In genomic region chr11:92703431-92703830, GRCh38 we compare ENCODE assay signal across 22 cellular contexts.
DNase-seq lines count a peak whose midpoint lies in the region; ATAC-seq and TF ChIP-seq lines count a peak whose summit lies in the region.
"Had no signal": no experiment of that assay in that cellular context is flagged by ENCODE, and none has a peak within 500 bp of the region (broad histone marks: within the 10 kb centered on the region; RNA-seq: fewer than 3 reads in every experiment).

No MANE protein-coding gene starts in this region.

- ATAC-seq in GM19397 (IDR thresholded peaks at IDR 0.05; ENCODE audit: unreplicated experiment) (no peak), natural killer cell (no peak), HG03354 (IDR thresholded peaks at IDR 0.05; ENCODE audit: poor library complexity, severe bottlenecking, unreplicated experiment) (no peak)
- ATAC-seq: mucosa of descending colon had no signal

- H3K18ac ChIP-seq in mesenchymal stem cell (ENCODE audit: low read depth in 1 of 2, low read length in 2 of 2): no peak overlapping the region

- no peak overlapping the region for H3K4me2 ChIP-seq in mesenchymal stem cell (ENCODE audit: low read length, poor library complexity, severe bottlenecking)

- no peak overlapping the region for H3K4ac ChIP-seq in mesenchymal stem cell (ENCODE audit: low read depth in 1 of 2, low read length in 2 of 2)

- H2AK5ac ChIP-seq in mesenchymal stem cell (ENCODE audit: low read length, severe bottlenecking): no peak overlapping the region

- 60% methylated on average over 2 of the region's 3 CpGs for WGBS in mesenchymal stem cell

- H3K9me3 ChIP-seq in mesenchymal stem cell (ENCODE audit: control insufficient read depth, low read length): no peaks in the 10 kb centered on the region
- no peaks in the 10 kb centered on the region for H3K9me3 ChIP-seq in WERI-Rb-1 (ENCODE audit: severe bottlenecking)
- H3K9me3 ChIP-seq: esophagus muscularis mucosa, mucosa of descending colon had no signal

- no peak overlapping the region for H2BK120ac ChIP-seq in mesenchymal stem cell (ENCODE audit: low read depth, low read length)

- peak; percentile 68 for DNase-seq in EH (ENCODE audit: low read depth)
- DNase-seq in M059J (ENCODE audit: low read depth): peak; percentile 27
- peak; percentile 1 for DNase-seq in mesenchymal stem cell
- DNase-seq in WERI-Rb-1: no peak
- no peak for DNase-seq in natural killer cell
- DNase-seq: activated CD4-positive, alpha-beta memory T cell treated with anti-CD3 and anti-CD28 coated beads, Interleukin-2, amount 10 ng/mL, durations not matched to agents 7 days and 5 days; activated naive CD4-positive, alpha-beta T cell treated with anti-CD3 and anti-CD28 coated beads, Interleukin-2, amount 10 ng/mL, durations not matched to agents 7 days and 5 days; activated T-cell treated with anti-CD3 and anti-CD28 coated beads, Interleukin-2, amount 50 U/mL, for 24 hours; AML-193; H7; hippocampal formation; Kasumi-1; mucosa of descending colon; NCI-H2227 treated with DMSO at 0.1 percent for 48 hours; occipital lobe; stimulated activated CD4-positive, alpha-beta T cell treated with anti-CD3 and anti-CD28 coated beads, Interleukin-4, amount 100 ng/mL, for 24 hours had no signal

- H4K91ac ChIP-seq in mesenchymal stem cell (ENCODE audit: low read length): no peak overlapping the region

- H3K27ac ChIP-seq in mesenchymal stem cell (ENCODE audit: low read length, poor library complexity, severe bottlenecking) (peak overlapping the region; percentile 22), WERI-Rb-1 (no peak overlapping the region)
- H3K27ac ChIP-seq: esophagus muscularis mucosa, RWPE1, skin epidermis had no signal

- H3K9ac ChIP-seq in mesenchymal stem cell (ENCODE audit: low read length): no peak overlapping the region

- H3K9me3 Mint-ChIP-seq in brain: peaks cover 0 to 16% (median 3%) of the 10 kb centered on the region in 5 experiments
- H3K9me3 Mint-ChIP-seq in natural killer cell: peaks cover 5 to 19% of the 10 kb centered on the region in 2 donors
- H3K9me3 Mint-ChIP-seq: activated T-cell treated with anti-CD3 and anti-CD28 coated beads, Interleukin-2, amount 50 U/mL, for 24 hours had no signal

- H3K27me3 ChIP-seq in mesenchymal stem cell (ENCODE audit: control insufficient read depth in 1 of 2, insufficient read depth in 1 of 2, low read length in 2 of 2) (no peaks in the 10 kb centered on the region), WERI-Rb-1 (ENCODE audit: insufficient read depth, low read depth, severe bottlenecking) (no peaks in the 10 kb centered on the region)
- H3K27me3 ChIP-seq: esophagus muscularis mucosa had no signal

- no peak overlapping the region for H2BK5ac ChIP-seq in mesenchymal stem cell (ENCODE audit: low read depth, low read length, poor library complexity, severe bottlenecking)

- no peak overlapping the region for H3K23ac ChIP-seq in mesenchymal stem cell (ENCODE audit: low read length in 2 of 2)

- peaks cover 1% of the 10 kb centered on the region for H3K4me1 ChIP-seq in mesenchymal stem cell (ENCODE audit: control insufficient read depth, insufficient read depth, low read depth, low read length)

- peaks cover 5% of the 10 kb centered on the region for H3K27me3 Mint-ChIP-seq in brain
- no peaks in the 10 kb centered on the region for H3K27me3 Mint-ChIP-seq in natural killer cell (ENCODE audit: low read depth in 2 of 2)
- H3K27me3 Mint-ChIP-seq: activated CD4-positive, alpha-beta memory T cell treated with anti-CD3 and anti-CD28 coated beads, Interleukin-2, amount 10 ng/mL, durations not matched to agents 7 days and 5 days; activated naive CD4-positive, alpha-beta T cell treated with anti-CD3 and anti-CD28 coated beads, Interleukin-2, amount 10 ng/mL, durations not matched to agents 7 days and 5 days; activated T-cell treated with anti-CD3 and anti-CD28 coated beads, Interleukin-2, amount 50 U/mL, for 24 hours had no signal

- intact Hi-C loops in natural killer cell (cut with micrococcal nuclease): no loop called here

- H3K14ac ChIP-seq in mesenchymal stem cell (ENCODE audit: low read length in 2 of 2): no peak overlapping the region

- H3K36me3 Mint-ChIP-seq in brain (peaks cover 11% of the 10 kb centered on the region), natural killer cell (no peaks in the 10 kb centered on the region)
- H3K36me3 Mint-ChIP-seq: activated naive CD4-positive, alpha-beta T cell treated with anti-CD3 and anti-CD28 coated beads, Interleukin-2, amount 10 ng/mL, durations not matched to agents 7 days and 5 days had no signal

- H2AFZ ChIP-seq in mesenchymal stem cell (ENCODE audit: low read depth, low read length): no peak overlapping the region

- no peak overlapping the region for H4K8ac ChIP-seq in mesenchymal stem cell (ENCODE audit: low read length)

- no peak overlapping the region for H3K4me3 ChIP-seq in mesenchymal stem cell (ENCODE audit: insufficient read depth in 1 of 2, low read depth in 1 of 2, low read length in 2 of 2)
- H3K4me3 ChIP-seq in WERI-Rb-1 (ENCODE audit: low read depth, low read length): no peak overlapping the region
- H3K4me3 ChIP-seq: esophagus muscularis mucosa, mucosa of descending colon, skin epidermis had no signal

- no peak for TF ChIP-seq CTCF in brain (conservative IDR thresholded peaks at IDR 0.05)
- no peak for TF ChIP-seq CTCF in WERI-Rb-1 (IDR thresholded peaks at IDR 0.05; ENCODE audit: low read depth, low read length)
- no peak for TF ChIP-seq CTCF in natural killer cell (IDR thresholded peaks at IDR 0.05)

- H3K4me3 Mint-ChIP-seq in brain (no peak overlapping the region), natural killer cell (no peak overlapping the region)
- H3K4me3 Mint-ChIP-seq: activated CD4-positive, alpha-beta memory T cell treated with anti-CD3 and anti-CD28 coated beads, Interleukin-2, amount 10 ng/mL, durations not matched to agents 7 days and 5 days; activated naive CD4-positive, alpha-beta T cell treated with anti-CD3 and anti-CD28 coated beads, Interleukin-2, amount 10 ng/mL, durations not matched to agents 7 days and 5 days; activated T-cell treated with anti-CD3 and anti-CD28 coated beads, Interleukin-2, amount 50 U/mL, for 24 hours had no signal

- no peak overlapping the region for H2BK15ac ChIP-seq in mesenchymal stem cell (ENCODE audit: low read depth, poor library complexity, severe bottlenecking)

- H2BK12ac ChIP-seq in mesenchymal stem cell (ENCODE audit: low read length in 2 of 2): no peak overlapping the region

- H3K36me3 ChIP-seq in mesenchymal stem cell (ENCODE audit: control insufficient read depth in 1 of 2, insufficient read depth in 2 of 2, low read depth in 1 of 2, low read length in 2 of 2): no peaks in the 10 kb centered on the region
- H3K36me3 ChIP-seq in WERI-Rb-1: no peaks in the 10 kb centered on the region
- H3K36me3 ChIP-seq: esophagus muscularis mucosa had no signal

- H3K79me1 ChIP-seq in mesenchymal stem cell (replicated peaks; ENCODE audit: low read length, poor library complexity, severe bottlenecking): no peaks in the 10 kb centered on the region

- H3K27ac Mint-ChIP-seq in brain: peak overlapping the region in 3 of 5 experiments; percentile 8 to 62 (median 37)
- no peak overlapping the region for H3K27ac Mint-ChIP-seq in natural killer cell
- H3K27ac Mint-ChIP-seq: activated CD4-positive, alpha-beta memory T cell treated with anti-CD3 and anti-CD28 coated beads, Interleukin-2, amount 10 ng/mL, durations not matched to agents 7 days and 5 days; activated naive CD4-positive, alpha-beta T cell treated with anti-CD3 and anti-CD28 coated beads, Interleukin-2, amount 10 ng/mL, durations not matched to agents 7 days and 5 days; activated T-cell treated with anti-CD3 and anti-CD28 coated beads, Interleukin-2, amount 50 U/mL, for 24 hours had no signal

- peaks cover 58% of the 10 kb centered on the region for H3K4me1 Mint-ChIP-seq in brain
- no peaks in the 10 kb centered on the region for H3K4me1 Mint-ChIP-seq in natural killer cell
- H3K4me1 Mint-ChIP-seq: activated CD4-positive, alpha-beta memory T cell treated with anti-CD3 and anti-CD28 coated beads, Interleukin-2, amount 10 ng/mL, durations not matched to agents 7 days and 5 days; activated naive CD4-positive, alpha-beta T cell treated with anti-CD3 and anti-CD28 coated beads, Interleukin-2, amount 10 ng/mL, durations not matched to agents 7 days and 5 days had no signal

Comparison
In these comparisons a context has a peak if more than half of its experiments do, and no peak if none do; other contexts are left out.
1. DNase-seq: peak in EH (single experiment), M059J (single experiment) and mesenchymal stem cell (single experiment); none in WERI-Rb-1 (single experiment) and natural killer cell (single experiment).
2. H3K27ac Mint-ChIP-seq: peak in brain (3 of 5); none in natural killer cell (0 of 2).